In genomic region chr6:116847234-116847633, GRCh38 we compare ENCODE assay signal across 9 cellular contexts. TPM values are rescaled to one million over a fixed set of nuclear protein-coding genes. Genes with fewer than 3 reads are reported as not detected.
DNase-seq lines count a peak whose midpoint lies in the region; ATAC-seq, FAIRE-seq and TF ChIP-seq lines count a peak whose summit lies in the region.
"Had no signal": no experiment of that assay in that cellular context is flagged by ENCODE, and none has a peak within 500 bp of the region (broad histone marks: within the 10 kb centered on the region; RNA-seq: fewer than 3 reads in every experiment).

No MANE protein-coding gene starts in this region.

- H3K4me2 ChIP-seq in mesenchymal stem cell (ENCODE audit: low read length, poor library complexity, severe bottlenecking), result no peak overlapping the region

- H3K4ac ChIP-seq in mesenchymal stem cell (ENCODE audit: low read depth in 1 of 2, low read length in 2 of 2), result no peak overlapping the region

- H2BK12ac ChIP-seq in mesenchymal stem cell (ENCODE audit: low read length in 2 of 2), result no peak overlapping the region

- H3K27ac Mint-ChIP-seq in naive thymus-derived CD4-positive, alpha-beta T cell, result no peak overlapping the region

- H3K4me1 Mint-ChIP-seq in naive thymus-derived CD4-positive, alpha-beta T cell, result no peaks in the 10 kb centered on the region

- intact Hi-C loops in naive thymus-derived CD4-positive, alpha-beta T cell (cut with micrococcal nuclease), result loop anchor here in 1 of 2 donors (5.0 to 10.0 kb wide), 3 partner anchors 65 to 632 kb away; no protein-coding TSS in a partner anchor

- H3K27ac ChIP-seq in mesenchymal stem cell (ENCODE audit: low read length, poor library complexity, severe bottlenecking), result no peak overlapping the region
- H3K27ac ChIP-seq in naive thymus-derived CD4-positive, alpha-beta T cell (ENCODE audit: low read depth, low read length), result no peak overlapping the region

- no peak overlapping the region for H3K9ac ChIP-seq in mesenchymal stem cell (ENCODE audit: low read length)

- H3K27me3 Mint-ChIP-seq in naive thymus-derived CD4-positive, alpha-beta T cell, result peaks cover 0 to 27% (median 7%) of the 10 kb centered on the region in 5 donors

- H3K18ac ChIP-seq in mesenchymal stem cell (ENCODE audit: low read depth in 1 of 2, low read length in 2 of 2), result no peak overlapping the region

- H4K8ac ChIP-seq in mesenchymal stem cell (ENCODE audit: low read length), result no peak overlapping the region

- H3K4me3 Mint-ChIP-seq in naive thymus-derived CD4-positive, alpha-beta T cell, result no peak overlapping the region

- no peaks in the 10 kb centered on the region for H3K4me1 ChIP-seq in mesenchymal stem cell (ENCODE audit: control insufficient read depth, insufficient read depth, low read depth, low read length)
- no peaks in the 10 kb centered on the region for H3K4me1 ChIP-seq in naive thymus-derived CD4-positive, alpha-beta T cell (ENCODE audit: control insufficient read depth in 2 of 2, insufficient read depth in 2 of 2, low read length in 2 of 2)

- no peak overlapping the region for H3K23ac ChIP-seq in mesenchymal stem cell (ENCODE audit: low read length in 2 of 2)

- H3K79me1 ChIP-seq in mesenchymal stem cell (replicated peaks; ENCODE audit: low read length, poor library complexity, severe bottlenecking), result no peaks in the 10 kb centered on the region

- no peak overlapping the region for H3K14ac ChIP-seq in mesenchymal stem cell (ENCODE audit: low read length in 2 of 2)

- no peak overlapping the region for H2AK5ac ChIP-seq in mesenchymal stem cell (ENCODE audit: low read length, severe bottlenecking)

- peak; percentile 96 for FAIRE-seq in A204.1 (lab: Jason Lieb, UNC)
- FAIRE-seq: GM18507 had no signal

- no peaks in the 10 kb centered on the region for H3K36me3 Mint-ChIP-seq in naive thymus-derived CD4-positive, alpha-beta T cell

- H2BK5ac ChIP-seq in mesenchymal stem cell (ENCODE audit: low read depth, low read length, poor library complexity, severe bottlenecking), result no peak overlapping the region

- 17% methylated on average over 1 of the region's 1 CpG for WGBS in mesenchymal stem cell

- no peak overlapping the region for H2AFZ ChIP-seq in mesenchymal stem cell (ENCODE audit: low read depth, low read length)

- TF ChIP-seq CTCF in astrocyte of the spinal cord (IDR thresholded peaks at IDR 0.05; ENCODE audit: low read depth, low read length), result peak; percentile 21

- CTCF ChIA-PET in naive thymus-derived CD4-positive, alpha-beta T cell (lab: Charles Lee), result no interaction called here

- peaks cover 0 to 3% of the 10 kb centered on the region in 2 experiments for H3K27me3 ChIP-seq in mesenchymal stem cell (ENCODE audit: control insufficient read depth in 1 of 2, insufficient read depth in 1 of 2, low read length in 2 of 2)
- no peaks in the 10 kb centered on the region for H3K27me3 ChIP-seq in naive thymus-derived CD4-positive, alpha-beta T cell (ENCODE audit: control insufficient read depth in 2 of 2, insufficient read depth in 2 of 2, low read length in 2 of 2)

- H2BK15ac ChIP-seq in mesenchymal stem cell (ENCODE audit: low read depth, poor library complexity, severe bottlenecking), result no peak overlapping the region

- POLR2A ChIA-PET in naive thymus-derived CD4-positive, alpha-beta T cell (lab: Charles Lee), result no interaction called here

- no peak overlapping the region for H3K4me3 ChIP-seq in astrocyte of the spinal cord (ENCODE audit: low read depth, low read length)
- no peak overlapping the region for H3K4me3 ChIP-seq in mesenchymal stem cell (ENCODE audit: insufficient read depth in 1 of 2, low read depth in 1 of 2, low read length in 2 of 2)
- no peak overlapping the region for H3K4me3 ChIP-seq in naive thymus-derived CD4-positive, alpha-beta T cell (ENCODE audit: low read length)

- no peak overlapping the region for H4K91ac ChIP-seq in mesenchymal stem cell (ENCODE audit: low read length)

- H2BK120ac ChIP-seq in mesenchymal stem cell (ENCODE audit: low read depth, low read length), result no peak overlapping the region

- peaks cover 0 to 10% (median 1%) of the 10 kb centered on the region in 11 donors for H3K9me3 Mint-ChIP-seq in naive thymus-derived CD4-positive, alpha-beta T cell

- ATAC-seq in GM18858 (IDR thresholded peaks at IDR 0.05; ENCODE audit: unreplicated experiment), result peak; percentile 65
- no peak for ATAC-seq in GM21526 (IDR thresholded peaks at IDR 0.05; ENCODE audit: low FRiP score, unreplicated experiment)
- no peak for ATAC-seq in naive thymus-derived CD4-positive, alpha-beta T cell

- DNase-seq in NCI-H146 (lab: John Stamatoyannopoulos, UW) (peak; percentile 23), astrocyte of the spinal cord (ENCODE audit: low read depth, low spot score) (peak; percentile 56), mesenchymal stem cell (peak; percentile 44), NOMO-1 treated with dmso at 0.1 percent for 144 hours (lab: John Stamatoyannopoulos, UW; ENCODE audit: unreplicated experiment) (no peak)
- no peak for DNase-seq in naive thymus-derived CD4-positive, alpha-beta T cell

- in situ Hi-C loops in astrocyte of the spinal cord (cut with HindIII; ENCODE audit: low sequenced_read_pairs), result no loop called here

- no peaks in the 10 kb centered on the region for H3K9me3 ChIP-seq in mesenchymal stem cell (ENCODE audit: control insufficient read depth, low read length)
- H3K9me3 ChIP-seq in naive thymus-derived CD4-positive, alpha-beta T cell (ENCODE audit: control insufficient read depth in 2 of 3, low read length in 3 of 3), result no peaks in the 10 kb centered on the region

- H3K36me3 ChIP-seq in mesenchymal stem cell (ENCODE audit: control insufficient read depth in 1 of 2, insufficient read depth in 2 of 2, low read depth in 1 of 2, low read length in 2 of 2), result no peaks in the 10 kb centered on the region
- no peaks in the 10 kb centered on the region for H3K36me3 ChIP-seq in naive thymus-derived CD4-positive, alpha-beta T cell (ENCODE audit: control insufficient read depth in 2 of 3, insufficient read depth in 3 of 3, low read length in 3 of 3)

RNA-seq across cellular contexts. Expression of gene GPRC6A, which starts 18.4 kb away (rescaled TPM):
- not detected for polyA plus RNA-seq in mesenchymal stem cell (2013, experiment 1 of 2)
- not detected for polyA plus RNA-seq in mesenchymal stem cell (2013, experiment 2 of 2)
- not detected for total RNA-seq in naive thymus-derived CD4-positive, alpha-beta T cell
- polyA plus RNA-seq in naive thymus-derived CD4-positive, alpha-beta T cell, result not detected

RNA-seq across cellular contexts. Expression of gene RFX6, which starts 29.8 kb away (rescaled TPM):
- polyA plus RNA-seq in mesenchymal stem cell (2013, experiment 1 of 2), result not detected
- polyA plus RNA-seq in mesenchymal stem cell (2013, experiment 2 of 2), result not detected
- total RNA-seq in naive thymus-derived CD4-positive, alpha-beta T cell, result not detected
- polyA plus RNA-seq in naive thymus-derived CD4-positive, alpha-beta T cell, result not detected

Comparison
In these comparisons a context has a peak if more than half of its experiments do, and no peak if none do; other contexts are left out.
1. DNase-seq: peak in NCI-H146 (single experiment), astrocyte of the spinal cord (single experiment) and mesenchymal stem cell (single experiment); none in naive thymus-derived CD4-positive, alpha-beta T cell (0 of 9) and NOMO-1 treated with dmso at 0.1 percent for 144 hours (single experiment).